ENCODE assay signal across 8 cellular contexts in genomic region chr2:29309090-29310054, GRCh38.
A peak's percentile ranks its signal among the peaks of the same experiment; 100 is the strongest.
DNase-seq lines count a peak whose midpoint lies in the region; ATAC-seq and TF ChIP-seq lines count a peak whose summit lies in the region.

No MANE protein-coding gene starts in this region.

- H3K27me3 ChIP-seq in CD8-positive, alpha-beta T cell (ENCODE audit: insufficient read depth, low read length): no peaks in the 10 kb centered on the region

- POLR2A ChIA-PET in CD8-positive, alpha-beta T cell (lab: Charles Lee): no interaction called here

- intact Hi-C loops in CD8-positive, alpha-beta T cell (cut with DNase I, micrococcal nuclease): loop anchor here (5.0 kb wide), 2 partner anchors 352 to 763 kb away; no protein-coding TSS in a partner anchor

- no peak overlapping the region for H3K4me3 ChIP-seq in CD8-positive, alpha-beta T cell (ENCODE audit: low read depth, low read length)
- H3K4me3 ChIP-seq in Jurkat, Clone E6-1 (ENCODE audit: low read length): no peak overlapping the region

- peak; percentile 40 for ATAC-seq in CD8-positive, alpha-beta T cell
- peak; percentile 70 for ATAC-seq in GM19035 (IDR thresholded peaks at IDR 0.05; ENCODE audit: unreplicated experiment)

- H3K27me3 Mint-ChIP-seq in CD8-positive, alpha-beta T cell (ENCODE audit: low read depth): peaks cover 24% of the 10 kb centered on the region
- peaks cover 3% of the 10 kb centered on the region for H3K27me3 Mint-ChIP-seq in brain
- peaks cover 1 to 3% (median 2%) of the 10 kb centered on the region in 3 donors for H3K27me3 Mint-ChIP-seq in immature natural killer cell (ENCODE audit: low read depth in 3 of 3)

- H3K36me3 ChIP-seq in CD8-positive, alpha-beta T cell (ENCODE audit: insufficient read depth, low read length): no peaks in the 10 kb centered on the region

- no peak overlapping the region for H3K27ac ChIP-seq in CD8-positive, alpha-beta T cell (ENCODE audit: low read depth, low read length)

- CTCF ChIA-PET in CD8-positive, alpha-beta T cell (lab: Charles Lee): interaction anchor here (0.6 to 3.6 kb wide), 6 partner anchors 8 to 532 kb away, joined by 3 to 16 read pairs (median 4); no protein-coding TSS in a partner anchor

- peaks cover 4% of the 10 kb centered on the region for H3K4me1 ChIP-seq in CD8-positive, alpha-beta T cell (ENCODE audit: insufficient read depth, low read length)

- H3K9me3 Mint-ChIP-seq in CD8-positive, alpha-beta T cell: no peaks in the 10 kb centered on the region
- H3K9me3 Mint-ChIP-seq in brain (no peaks in the 10 kb centered on the region), immature natural killer cell (no peaks in the 10 kb centered on the region)

- peak; percentile 59 for TF ChIP-seq CTCF in CD8-positive, alpha-beta T cell (IDR thresholded peaks at IDR 0.05)
- peak; percentile 66 to 84 for TF ChIP-seq CTCF in brain (conservative IDR thresholded peaks at IDR 0.05)

- no peaks in the 10 kb centered on the region for H3K36me3 Mint-ChIP-seq in CD8-positive, alpha-beta T cell
- H3K36me3 Mint-ChIP-seq in brain (no peaks in the 10 kb centered on the region), immature natural killer cell (no peaks in the 10 kb centered on the region)

- H3K4me3 Mint-ChIP-seq in CD8-positive, alpha-beta T cell: no peak overlapping the region
- peak overlapping the region in 1 of 5 experiments; percentile 11 for H3K4me3 Mint-ChIP-seq in brain
- H3K4me3 Mint-ChIP-seq in immature natural killer cell: no peak overlapping the region

- H3K27ac Mint-ChIP-seq in CD8-positive, alpha-beta T cell: no peak overlapping the region
- H3K27ac Mint-ChIP-seq in brain (peak overlapping the region in 2 of 5 experiments; percentile 52 to 71), immature natural killer cell (no peak overlapping the region)

- H3K9me3 ChIP-seq in CD8-positive, alpha-beta T cell (ENCODE audit: low read length): no peaks in the 10 kb centered on the region

- peak in 5 of 7 experiments; percentile 10 to 47 (median 29) for DNase-seq in CD8-positive, alpha-beta T cell
- DNase-seq in Jurkat, Clone E6-1 (ENCODE audit: low read depth, low spot score): peak; percentile 55
- DNase-seq in SHP77 (lab: John Stamatoyannopoulos, UW) (peak; percentile 32 to 79), immature natural killer cell (peak; percentile 25 to 51 (median 38))
- DNase-seq in stimulated activated CD4-positive, alpha-beta T cell treated with anti-CD3 and anti-CD28 coated beads, Interleukin-12 subunit alpha, Interleukin-12 subunit beta, amount 100 ng/mL, for 4 hours: peak; percentile 6
- DNase-seq in activated effector memory CD4-positive, alpha-beta T cell treated with Interleukin-2 at 50 U/mL for 16 hours: no peak

- H3K4me1 Mint-ChIP-seq in CD8-positive, alpha-beta T cell (ENCODE audit: low read depth): peaks cover 11% of the 10 kb centered on the region
- H3K4me1 Mint-ChIP-seq in brain (peaks cover 85% of the 10 kb centered on the region), immature natural killer cell (peaks cover 24 to 41% of the 10 kb centered on the region in 2 donors)
